In the genomic region with DNA sequence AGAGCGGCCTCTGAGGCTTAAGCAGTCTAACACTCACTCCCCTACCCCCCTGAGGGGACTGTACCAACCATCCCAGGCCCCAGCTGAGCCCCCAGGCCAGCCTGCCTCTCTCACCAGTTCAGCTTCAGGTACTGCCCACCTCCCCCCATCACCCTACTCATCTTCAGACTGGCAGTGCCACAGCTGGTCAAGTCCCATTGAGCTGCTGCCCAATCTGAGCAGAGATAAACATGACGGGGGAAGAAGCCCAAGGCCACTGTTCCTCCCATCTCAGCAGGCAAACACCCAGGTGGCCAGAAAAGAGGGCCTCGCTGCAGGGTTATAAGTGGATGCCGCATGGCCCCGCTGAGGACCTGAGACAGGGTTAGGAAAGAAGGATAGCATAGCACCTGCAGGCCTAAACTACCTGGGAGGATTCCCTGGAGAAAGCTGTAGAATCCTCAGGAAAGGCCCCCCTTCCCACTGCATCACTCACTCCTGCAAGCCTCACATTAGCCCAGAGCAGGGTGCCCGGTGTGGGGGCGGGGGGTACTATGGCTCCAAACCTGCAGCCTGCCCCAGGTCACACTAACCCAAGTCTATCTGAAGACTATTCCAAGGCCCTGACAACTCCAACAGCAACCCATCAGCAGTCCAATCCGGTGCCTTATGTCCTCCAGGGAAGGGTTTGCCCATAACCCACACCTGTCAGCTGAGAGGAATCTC, we compare ENCODE assay signal across 9 cellular contexts. TPM values are rescaled to one million over a fixed set of nuclear protein-coding genes. Genes with fewer than 3 reads are reported as not detected.
DNase-seq lines count a peak whose midpoint lies in the region; TF ChIP-seq lines count a peak whose summit lies in the region.
"Had no signal": no experiment of that assay in that cellular context is flagged by ENCODE, and none has a peak within 500 bp of the region (broad histone marks: within the 10 kb centered on the region; RNA-seq: fewer than 3 reads in every experiment).

No MANE protein-coding gene starts in this region.

- H3K4me3 Mint-ChIP-seq in CD4-positive, alpha-beta memory T cell: peak overlapping the region; percentile 90 to 95 (median 92)

- H3K27ac Mint-ChIP-seq in CD4-positive, alpha-beta memory T cell: peak overlapping the region; percentile 96 to 100 (median 97)
- H3K27ac Mint-ChIP-seq: neural progenitor cell had no signal

- H3K4me1 ChIP-seq in CD4-positive, alpha-beta memory T cell (ENCODE audit: insufficient read depth, low read length): peaks cover 82% of the 10 kb centered on the region
- H3K4me1 ChIP-seq in OCI-LY7 (ENCODE audit: insufficient read depth, low read length, poor library complexity, severe bottlenecking) (peaks cover 82% of the 10 kb centered on the region), esophagus muscularis mucosa (peaks cover 69 to 88% (median 82%) of the 10 kb centered on the region in 4 donors), prostate gland (replicated peaks) (peaks cover 35% of the 10 kb centered on the region)

- intact Hi-C loops in CD4-positive, alpha-beta memory T cell (cut with micrococcal nuclease): no loop called here
- intact Hi-C loops in OCI-LY7 (cut with micrococcal nuclease; ENCODE audit: unreplicated experiment) (no loop called here), esophagus muscularis mucosa (cut with DNase I) (no loop called here), prostate gland (cut with DNase I) (no loop called here)

- H3K9me3 ChIP-seq in CD4-positive, alpha-beta memory T cell (ENCODE audit: control insufficient read depth in 1 of 2, low read length in 2 of 2): no peaks in the 10 kb centered on the region
- no peaks in the 10 kb centered on the region for H3K9me3 ChIP-seq in OCI-LY7 (ENCODE audit: low read length)
- H3K9me3 ChIP-seq in esophagus muscularis mucosa: no peaks in the 10 kb centered on the region
- no peaks in the 10 kb centered on the region for H3K9me3 ChIP-seq in prostate gland

- no peaks in the 10 kb centered on the region for H3K27me3 ChIP-seq in CD4-positive, alpha-beta memory T cell (ENCODE audit: insufficient read depth, low read length)
- H3K27me3 ChIP-seq in esophagus muscularis mucosa (no peaks in the 10 kb centered on the region), prostate gland (replicated peaks; ENCODE audit: insufficient read depth) (no peaks in the 10 kb centered on the region)

- peak overlapping the region; percentile 93 for H3K27ac ChIP-seq in CD4-positive, alpha-beta memory T cell (ENCODE audit: low read depth, low read length)
- peak overlapping the region; percentile 68 for H3K27ac ChIP-seq in OCI-LY7 (ENCODE audit: low read depth, low read length, poor library complexity, severe bottlenecking)
- H3K27ac ChIP-seq in esophagus muscularis mucosa (replicated peaks in 1 of 4): peak overlapping the region; percentile 91 to 97 (median 94)
- peak overlapping the region; percentile 97 for H3K27ac ChIP-seq in prostate gland
- H3K27ac ChIP-seq: neural progenitor cell had no signal

- no peaks in the 10 kb centered on the region for H3K27me3 Mint-ChIP-seq in CD4-positive, alpha-beta memory T cell

- TF ChIP-seq CTCF in OCI-LY7 (conservative IDR thresholded peaks at IDR 0.05; ENCODE audit: low read length) (no peak), esophagus muscularis mucosa (IDR thresholded peaks at IDR 0.05) (no peak), prostate gland (IDR thresholded peaks at IDR 0.05) (no peak)

- H3K9me2 ChIP-seq in OCI-LY7 (ENCODE audit: insufficient read depth, low read length): no peaks in the 10 kb centered on the region

- TF ChIP-seq POLR2A in esophagus muscularis mucosa (IDR thresholded peaks at IDR 0.05; ENCODE audit: low read depth) (no peak), prostate gland (IDR thresholded peaks at IDR 0.05) (no peak)

- H3K79me2 ChIP-seq in OCI-LY7 (ENCODE audit: insufficient read depth, low read depth, low read length): peaks cover 82% of the 10 kb centered on the region

- H3K4me1 Mint-ChIP-seq in CD4-positive, alpha-beta memory T cell: peaks cover 67 to 88% (median 77%) of the 10 kb centered on the region in 4 donors

- BruUV-seq in OCI-LY7 (replicated peaks; lab: Mats Ljungman, UMichigan): no TSS peak

- peaks cover 0 to 20% of the 10 kb centered on the region in 2 donors for H3K36me3 Mint-ChIP-seq in CD4-positive, alpha-beta memory T cell
- H3K36me3 Mint-ChIP-seq: neural progenitor cell had no signal

- CTCF ChIA-PET in CD4-positive, alpha-beta memory T cell (lab: Charles Lee; ENCODE audit: partially characterized antibody): interaction anchor here (2.4 kb wide), 1 partner anchor 23 kb away, joined by 6 read pairs; no protein-coding TSS in a partner anchor
- CTCF ChIA-PET in OCI-LY7 (lab: Charles Lee; ENCODE audit: unreplicated experiment): no interaction called here

- no peak for TF ChIP-seq EP300 in esophagus muscularis mucosa (IDR thresholded peaks at IDR 0.05)

- peak overlapping the region; percentile 30 to 53 for H3K4me3 ChIP-seq in CD4-positive, alpha-beta memory T cell (ENCODE audit: low read length in 2 of 2)
- H3K4me3 ChIP-seq in OCI-LY7 (ENCODE audit: low read depth, low read length, poor library complexity, severe bottlenecking) (peak overlapping the region; percentile 93), esophagus muscularis mucosa (peak overlapping the region; percentile 75 to 99 (median 87)), prostate gland (peak overlapping the region in 1 of 2 donors; percentile 93)
- H3K4me3 ChIP-seq: neural progenitor cell had no signal

- peak overlapping the region; percentile 89 for H3K4me2 ChIP-seq in OCI-LY7 (ENCODE audit: low read length)
- H3K4me2 ChIP-seq: neural progenitor cell had no signal

- DNase-seq in CD4-positive, alpha-beta memory T cell: no peak
- DNase-seq in OCI-LY7 (ENCODE audit: low spot score) (no peak), esophagus muscularis mucosa (ENCODE audit: extremely low spot score) (no peak), prostate gland (ENCODE audit: low spot score) (no peak), GM03348 (ENCODE audit: low spot score) (no peak), COR-L47 (lab: John Stamatoyannopoulos, UW) (no peak)
- no peak for DNase-seq in effector CD4-positive, alpha-beta T cell
- DNase-seq in stimulated activated CD4-positive, alpha-beta T cell treated with anti-CD3 and anti-CD28 coated beads, Interleukin-2, amount 100 ng/mL, for 48 hours: no peak

- no peaks in the 10 kb centered on the region for H3K36me3 ChIP-seq in CD4-positive, alpha-beta memory T cell (ENCODE audit: insufficient read depth, low read length)
- H3K36me3 ChIP-seq in OCI-LY7 (ENCODE audit: insufficient read depth, low read length) (no peaks in the 10 kb centered on the region), esophagus muscularis mucosa (no peaks in the 10 kb centered on the region), prostate gland (no peaks in the 10 kb centered on the region)
- H3K36me3 ChIP-seq: neural progenitor cell had no signal

- peaks cover 10% of the 10 kb centered on the region; the same call in 1 of the 2 replicates for H4K20me1 ChIP-seq in OCI-LY7 (ENCODE audit: insufficient read depth, low read length)

- H2AFZ ChIP-seq in OCI-LY7 (ENCODE audit: low read length): no peak overlapping the region
- H2AFZ ChIP-seq: neural progenitor cell had no signal

- H3K9me3 Mint-ChIP-seq in CD4-positive, alpha-beta memory T cell: peaks cover 0 to 2% (median 0%) of the 10 kb centered on the region in 8 donors
- H3K9me3 Mint-ChIP-seq: neural progenitor cell had no signal

- POLR2A ChIA-PET in CD4-positive, alpha-beta memory T cell (lab: Charles Lee; ENCODE audit: partially characterized antibody): interaction anchor here (1.0 to 14.4 kb wide), 3 partner anchors 13 to 127 kb away, joined by 3 to 376 read pairs (median 14); a partner anchor contains a TSS
- POLR2A ChIA-PET in OCI-LY7 (lab: Charles Lee): no interaction called here

- 94% methylated on average over 4 of the region's 8 CpGs for WGBS in esophagus muscularis mucosa
- 86% methylated on average over 8 of the region's 8 CpGs for WGBS in prostate gland

RNA-seq across cellular contexts. Expression of a gene that starts 3.6 kb away (rescaled TPM):
- total RNA-seq in CD4-positive, alpha-beta memory T cell: 10 to 100 TPM; 54.1 to 56.0 TPM
- polyA plus RNA-seq in CD4-positive, alpha-beta memory T cell: 10 to 100 TPM; 16.6 to 32.0 TPM
- total RNA-seq in OCI-LY7 (2014; rRNA removed; shearing (Covaris generic)): 8.1 and 12.8 TPM in 2 replicates
- 38.7 and 43.7 TPM in 2 replicates for total RNA-seq in OCI-LY7 (2022)
- 10 to 100 TPM; 24.5 to 39.6 (median 37.8) TPM for total RNA-seq in esophagus muscularis mucosa
- 100 to 1,000 TPM; 153 to 185 TPM for total RNA-seq in prostate gland
